Comparison of ENCODE assay signal across 25 cellular contexts in genomic region chr16:67762385-67762784, GRCh38. TPM values are rescaled to one million over a fixed set of nuclear protein-coding genes. Genes with fewer than 3 reads are reported as not detected.
DNase-seq lines count a peak whose midpoint lies in the region; ATAC-seq, FAIRE-seq and TF ChIP-seq lines count a peak whose summit lies in the region.
"Had no signal": no experiment of that assay in that cellular context is flagged by ENCODE, and none has a peak within 500 bp of the region (broad histone marks: within the 10 kb centered on the region; RNA-seq: fewer than 3 reads in every experiment).

No MANE protein-coding gene starts in this region.

- RAD21 ChIA-PET in GM12878 (lab: Charles Lee; ENCODE audit: unreplicated experiment), result no interaction called here

- H2AFZ ChIP-seq in GM12878 (ENCODE audit: control insufficient read depth, low read depth, low read length), result no peak overlapping the region

- H3K27ac ChIP-seq in HEK293 (ENCODE audit: extremely low read depth, low read depth, low read length), result no peak overlapping the region
- H3K27ac ChIP-seq in GM12878 (ENCODE audit: control insufficient read depth, insufficient read depth), result no peak overlapping the region
- H3K27ac ChIP-seq in esophagus squamous epithelium, result peak overlapping the region in 3 of 4 donors; percentile 1 to 54 (median 23)
- H3K27ac ChIP-seq: HL-60, KMS-11, SK-N-MC had no signal

- no TSS peak for BruUV-seq in GM12878 (replicated peaks; lab: Mats Ljungman, UMichigan)

- H3K4me1 Mint-ChIP-seq in activated CD4-positive, alpha-beta T cell treated with anti-CD3 and anti-CD28 coated beads, Interleukin-2, amount 10 ng/mL, durations not matched to agents 24 days and 14 days, result peaks cover 17% of the 10 kb centered on the region

- H3K36me3 ChIP-seq in HEK293 (ENCODE audit: control insufficient read depth in 2 of 2, insufficient read depth in 1 of 2, low read length in 2 of 2), result peaks cover 0 to 17% of the 10 kb centered on the region in 2 experiments; a peak in 2 of 3 replicates
- H3K36me3 ChIP-seq in GM12878 (ENCODE audit: control insufficient read depth in 2 of 2, insufficient read depth in 2 of 2, low read length in 1 of 2), result peaks cover 12% of the 10 kb centered on the region in 2 experiments
- peaks cover 7 to 74% (median 13%) of the 10 kb centered on the region in 3 donors for H3K36me3 ChIP-seq in esophagus squamous epithelium
- H3K36me3 ChIP-seq: BE2C had no signal

- peaks cover 2% of the 10 kb centered on the region for H4K20me1 ChIP-seq in GM12878 (ENCODE audit: control insufficient read depth, insufficient read depth)

- no peaks in the 10 kb centered on the region for H3K9me3 ChIP-seq in HEK293 (ENCODE audit: control insufficient read depth, insufficient read depth, low read depth, low read length)
- no peaks in the 10 kb centered on the region for H3K9me3 ChIP-seq in GM12878 (replicated peaks; ENCODE audit: control insufficient read depth, insufficient read depth, low read length)
- H3K9me3 ChIP-seq in esophagus squamous epithelium, result no peaks in the 10 kb centered on the region
- H3K9me3 ChIP-seq: BE2C had no signal

- SMC1A ChIA-PET in GM12878 (lab: Charles Lee; ENCODE audit: uncharacterized antibody, unreplicated experiment), result interaction anchor here (0.6 kb wide), 1 partner anchor 30 kb away, joined by 4 read pairs; no protein-coding TSS in a partner anchor

- H3K4me3 ChIP-seq in HEK293 (ENCODE audit: low read depth, low read length) (no peak overlapping the region), GM12878 (no peak overlapping the region), esophagus squamous epithelium (no peak overlapping the region)
- H3K4me3 ChIP-seq: SK-N-MC had no signal

- H3K27me3 Mint-ChIP-seq in activated CD4-positive, alpha-beta T cell treated with anti-CD3 and anti-CD28 coated beads, Interleukin-2, amount 10 ng/mL, durations not matched to agents 24 days and 14 days, result no peaks in the 10 kb centered on the region
- H3K27me3 Mint-ChIP-seq: IgD-negative memory B cell had no signal

- TF ChIP-seq RAD21 in GM12878 (IDR thresholded peaks at IDR 0.05; ENCODE audit: insufficient read depth, low read depth, low read length), result no peak

- no peak overlapping the region for H3K4me3 Mint-ChIP-seq in activated CD4-positive, alpha-beta T cell treated with anti-CD3 and anti-CD28 coated beads, Interleukin-2, amount 10 ng/mL, durations not matched to agents 24 days and 14 days
- H3K4me3 Mint-ChIP-seq: CD14-positive monocyte, IgD-negative memory B cell had no signal

- no peak for ATAC-seq in GM12878
- ATAC-seq: HCT116, Panc1 had no signal

- 100% methylated on average over 2 of the region's 2 CpGs for WGBS in GM12878 (ENCODE audit: insufficient coverage, insufficient replicate concordance, low lambda C conversion rate, missing lambda C conversion rate)
- WGBS in esophagus squamous epithelium, 2 donors, result 81 to 100% methylated on average over 2 of the region's 2 CpGs

- intact Hi-C loops in activated CD4-positive, alpha-beta T cell treated with anti-CD3 and anti-CD28 coated beads, Interleukin-2, amount 10 ng/mL, durations not matched to agents 24 days and 14 days (cut with micrococcal nuclease), result no loop called here
- intact Hi-C loops in GM12878 (cut with micrococcal nuclease; ENCODE audit: unreplicated experiment) (no loop called here), esophagus squamous epithelium (cut with DNase I) (no loop called here)

- in situ Hi-C loops in GM12878 (cut with MboI), result no loop called here

- POLR2A ChIA-PET in HEK293 (lab: Yijun Ruan, JAX), result no interaction called here
- POLR2A ChIA-PET in GM12878 (lab: Charles Lee), result interaction anchor here (0.6 kb wide), 1 partner anchor 43 kb away, joined by 3 read pairs; no protein-coding TSS in a partner anchor

- FAIRE-seq in GM12878 (lab: Jason Lieb, UNC), result peak; percentile 47
- FAIRE-seq: D721Med had no signal

- no peak for TF ChIP-seq EP300 in GM12878 (IDR thresholded peaks at IDR 0.05; ENCODE audit: borderline replicate concordance in 1 of 2, control insufficient read depth in 1 of 2, low read depth in 2 of 2, low read length in 2 of 2)

- DNase-seq in activated CD4-positive, alpha-beta T cell treated with anti-CD3 and anti-CD28 coated beads, Interleukin-2, amount 10 ng/mL, durations not matched to agents 24 days and 14 days, result no peak
- DNase-seq in activated CD4-positive, alpha-beta T cell treated with anti-CD3 and anti-CD28 coated beads, Interleukin-2, amount 50 U/mL, for 1 hour, result no peak
- DNase-seq in GM12878 (ENCODE audit: low read depth, low spot score), result no peak
- no peak for DNase-seq in esophagus squamous epithelium (lab: John Stamatoyannopoulos, UW)
- no peak for DNase-seq in pons (ENCODE audit: low spot score)
- DNase-seq in SK-N-DZ (ENCODE audit: low spot score), result no peak
- no peak for DNase-seq in effector CD8-positive, alpha-beta T cell (lab: John Stamatoyannopoulos, UW)
- DNase-seq: 8988T, ACHN, BE2C, MM.1S, NCI-H2029, NCI-H446, NCI-H524 treated with DMSO at 0.1 percent for 48 hours, NCI-H82, SHP77 treated with DMSO at 0.1 percent for 48 hours had no signal

- no peak overlapping the region for H3K4me2 ChIP-seq in GM12878 (ENCODE audit: control insufficient read depth, insufficient read depth)
- H3K4me2 ChIP-seq: KMS-11 had no signal

- H3K27ac Mint-ChIP-seq in activated CD4-positive, alpha-beta T cell treated with anti-CD3 and anti-CD28 coated beads, Interleukin-2, amount 10 ng/mL, durations not matched to agents 24 days and 14 days, result peak overlapping the region; percentile 41
- H3K27ac Mint-ChIP-seq: IgD-negative memory B cell had no signal

- no peak overlapping the region for H3K9ac ChIP-seq in GM12878 (ENCODE audit: control insufficient read depth, insufficient read depth, low read length)
- H3K9ac ChIP-seq: KMS-11 had no signal

- H3K9me3 Mint-ChIP-seq in activated CD4-positive, alpha-beta T cell treated with anti-CD3 and anti-CD28 coated beads, Interleukin-2, amount 10 ng/mL, durations not matched to agents 24 days and 14 days, result no peaks in the 10 kb centered on the region
- H3K9me3 Mint-ChIP-seq: CD14-positive monocyte, IgD-negative memory B cell had no signal

- TF ChIP-seq CTCF in HEK293 (tag by site-specific recombination; IDR thresholded peaks at IDR 0.05) (no peak), GM12878 (IDR thresholded peaks at IDR 0.05 in 2 of 3, conservative IDR thresholded peaks at IDR 0.05 in 1 of 3; ENCODE audit: control insufficient read depth in 2 of 3, extremely low read depth in 1 of 3, insufficient read depth in 1 of 3, low read depth in 3 of 3, low read length in 3 of 3) (no peak), esophagus squamous epithelium (IDR thresholded peaks at IDR 0.05) (no peak)

- TF ChIP-seq POLR2A in GM12878 (IDR thresholded peaks at IDR 0.05; ENCODE audit: low read depth, low read length) (no peak), esophagus squamous epithelium (IDR thresholded peaks at IDR 0.05) (no peak)

- H3K36me3 Mint-ChIP-seq in activated CD4-positive, alpha-beta T cell treated with anti-CD3 and anti-CD28 coated beads, Interleukin-2, amount 10 ng/mL, durations not matched to agents 24 days and 14 days (ENCODE audit: low read depth), result peaks cover 17% of the 10 kb centered on the region

- H3K4me1 ChIP-seq in HEK293 (ENCODE audit: control insufficient read depth, insufficient read depth, low read length) (no peaks in the 10 kb centered on the region), GM12878 (ENCODE audit: control insufficient read depth, insufficient read depth, low read length) (no peaks in the 10 kb centered on the region), esophagus squamous epithelium (peaks cover 0 to 18% (median 5%) of the 10 kb centered on the region in 3 donors)
- H3K4me1 ChIP-seq: BE2C had no signal

- CTCF ChIA-PET in HEK293 (lab: Yijun Ruan, JAX), result interaction anchor here (0.6 to 1.4 kb wide), 2 partner anchors 11 to 54 kb away, joined by 3 read pairs; no protein-coding TSS in a partner anchor
- CTCF ChIA-PET in GM12878 (lab: Yijun Ruan, JAX), result interaction anchor here (0.5 to 1.7 kb wide), 2 partner anchors 241 to 285 kb away, joined by 3 read pairs; no protein-coding TSS in a partner anchor

- H3K27me3 ChIP-seq in GM12878 (replicated peaks in 1 of 2; ENCODE audit: control insufficient read depth in 2 of 2, insufficient read depth in 2 of 2, low read length in 1 of 2), result no peaks in the 10 kb centered on the region
- no peaks in the 10 kb centered on the region for H3K27me3 ChIP-seq in esophagus squamous epithelium
- H3K27me3 ChIP-seq: BE2C had no signal

- 0 out of 2 replicates have a peak, but pooled peaks cover 1% of the 10 kb centered on the region for H3K79me2 ChIP-seq in GM12878 (ENCODE audit: control insufficient read depth, insufficient read depth, low read length)

RNA-seq across cellular contexts. Expression of gene GFOD2, which starts 43.3 kb away (rescaled TPM):
- 16.2 and 18.3 TPM in 2 replicates for total RNA-seq in activated CD4-positive, alpha-beta T cell treated with anti-CD3 and anti-CD28 coated beads, Interleukin-2, amount 10 ng/mL, durations not matched to agents 24 days and 14 days
- 17.8 and 19.1 TPM in 2 replicates for total RNA-seq in GM12878 (2013; cell fraction: nucleolus; rRNA removed)
- 11.8 and 13.7 TPM in 2 replicates for total RNA-seq in GM12878 (2014; rRNA removed)
- total RNA-seq in GM12878 (2014; rRNA removed; fragmentation: Illumina TruSeq; extraction: Trizol), result 10.3 and 10.7 TPM in 2 replicates
- 15.5 and 16.1 TPM in 2 replicates for total RNA-seq in GM12878 (2021)
- 2.9 TPM for polyA plus RNA-seq in GM12878 (2011; ENCODE audit: low read depth)
- polyA plus RNA-seq in GM12878 (2011; rRNA removed), result 9.1 and 12.4 TPM in 2 replicates
- polyA plus RNA-seq in GM12878 (2011; cell fraction: cytosol; rRNA removed), result 14.7 and 16.8 TPM in 2 replicates
- polyA plus RNA-seq in GM12878 (2011; cell fraction: nucleus; rRNA removed), result 10.3 and 10.8 TPM in 2 replicates
- polyA plus RNA-seq in GM12878 (2012), result 6.1 and 6.7 TPM in 2 replicates
- polyA plus RNA-seq in GM12878 (2014; fragmentation: Illumina TruSeq; extraction: Trizol), result 5.3 and 8.8 TPM in 2 replicates
- polyA plus RNA-seq in GM12878 (2014; fragmentation: Nextera tagmentation; extraction: Ambion mirVana), result 1 to 10 TPM; 2.0 to 2.2 TPM
- 15.9 and 16.2 TPM in 2 replicates for polyA plus RNA-seq in GM12878 (2014; rRNA removed)
- 10 to 100 TPM; 11.7 to 12.5 TPM for polyA plus RNA-seq in GM12878 (2016; fragmentation: Nextera tagmentation; extraction: Ambion mirVana)
- polyA minus RNA-seq in GM12878 (2011; rRNA and poly(A)+ RNA removed), result 15.8 and 17.8 TPM in 2 replicates
- polyA minus RNA-seq in GM12878 (2011; cell fraction: cytosol; rRNA and poly(A)+ RNA removed), result 5.2 and 5.4 TPM in 2 replicates
- 3.3 and 8.7 TPM in 2 replicates for polyA minus RNA-seq in GM12878 (2011; cell fraction: nucleus; rRNA and poly(A)+ RNA removed)
- total RNA-seq in esophagus squamous epithelium, result 10 to 100 TPM; 26.1 to 63.3 (median 37.3) TPM
- polyA plus RNA-seq in SK-N-DZ (2014; cell fraction: cytosol; rRNA removed), result 45.0 and 49.9 TPM in 2 replicates
- 22.2 and 26.0 TPM in 2 replicates for polyA plus RNA-seq in SK-N-DZ (2014; cell fraction: nucleus; rRNA removed)

RNA-seq across cellular contexts. Expression of gene RANBP10, which starts 44.0 kb away (rescaled TPM):
- total RNA-seq in activated CD4-positive, alpha-beta T cell treated with anti-CD3 and anti-CD28 coated beads, Interleukin-2, amount 10 ng/mL, durations not matched to agents 24 days and 14 days, result 18.2 and 18.6 TPM in 2 replicates
- total RNA-seq in GM12878 (2013; cell fraction: nucleolus; rRNA removed), result 31.0 and 31.9 TPM in 2 replicates
- total RNA-seq in GM12878 (2014; rRNA removed) (4.8 and 6.8 TPM in 2 replicates), GM12878 (2014; rRNA removed; fragmentation: Illumina TruSeq; extraction: Trizol) (5.4 and 5.5 TPM in 2 replicates), GM12878 (2021) (20.4 and 20.6 TPM in 2 replicates), esophagus squamous epithelium (10 to 100 TPM in 2 of 4 donors, 1 to 10 TPM in 2; 6.4 to 12.9 (median 10.8) TPM)
- 6.5 TPM for polyA plus RNA-seq in GM12878 (2011; ENCODE audit: low read depth)
- polyA plus RNA-seq in GM12878 (2011; rRNA removed) (7.4 and 14.5 TPM in 2 replicates), GM12878 (2014; fragmentation: Illumina TruSeq; extraction: Trizol) (11.8 and 15.6 TPM in 2 replicates), GM12878 (2014; fragmentation: Nextera tagmentation; extraction: Ambion mirVana) (1 to 10 TPM; 1.2 to 2.0 TPM), GM12878 (2014; rRNA removed) (16.5 and 18.5 TPM in 2 replicates), GM12878 (2016; fragmentation: Nextera tagmentation; extraction: Ambion mirVana) (10 to 100 TPM in 1 of 2 experiments, 1 to 10 TPM in 1; 9.9 to 11.7 TPM)
- 12.2 and 14.3 TPM in 2 replicates for polyA plus RNA-seq in GM12878 (2011; cell fraction: cytosol; rRNA removed)
- 52.4 and 56.6 TPM in 2 replicates for polyA plus RNA-seq in GM12878 (2011; cell fraction: nucleus; rRNA removed)
- polyA plus RNA-seq in GM12878 (2012), result 10.0 and 10.2 TPM in 2 replicates
- polyA minus RNA-seq in GM12878 (2011; rRNA and poly(A)+ RNA removed), result 22.5 and 25.5 TPM in 2 replicates
- polyA minus RNA-seq in GM12878 (2011; cell fraction: cytosol; rRNA and poly(A)+ RNA removed), result 4.0 and 5.7 TPM in 2 replicates
- 16.9 and 19.7 TPM in 2 replicates for polyA minus RNA-seq in GM12878 (2011; cell fraction: nucleus; rRNA and poly(A)+ RNA removed)
- 6.6 and 7.0 TPM in 2 replicates for polyA plus RNA-seq in SK-N-DZ (2014; cell fraction: cytosol; rRNA removed)
- 13.8 and 17.4 TPM in 2 replicates for polyA plus RNA-seq in SK-N-DZ (2014; cell fraction: nucleus; rRNA removed)

RNA-seq across cellular contexts. Expression of gene TSNAXIP1, which starts 44.3 kb away (rescaled TPM):
- total RNA-seq in activated CD4-positive, alpha-beta T cell treated with anti-CD3 and anti-CD28 coated beads, Interleukin-2, amount 10 ng/mL, durations not matched to agents 24 days and 14 days, result 0.65 and 0.80 TPM in 2 replicates
- total RNA-seq in GM12878 (2013; cell fraction: nucleolus; rRNA removed), result not detected in 2 replicates
- total RNA-seq in GM12878 (2014; rRNA removed), result 0.22 and 0.23 TPM in 2 replicates
- total RNA-seq in GM12878 (2014; rRNA removed; fragmentation: Illumina TruSeq; extraction: Trizol), result 0.23 and 0.45 TPM in 2 replicates
- total RNA-seq in GM12878 (2021), result 0.13 and 0.62 TPM in 2 replicates
- polyA plus RNA-seq in GM12878 (2011; ENCODE audit: low read depth), result 0.10 TPM
- polyA plus RNA-seq in GM12878 (2011; rRNA removed), result 0.19 and 0.20 TPM in 2 replicates
- 0.13 and 0.25 TPM in 2 replicates for polyA plus RNA-seq in GM12878 (2011; cell fraction: cytosol; rRNA removed)
- polyA plus RNA-seq in GM12878 (2011; cell fraction: nucleus; rRNA removed), result 1.9 and 2.2 TPM in 2 replicates
- polyA plus RNA-seq in GM12878 (2012), result 0.14 and 0.30 TPM in 2 replicates
- 0.16 TPM in 1 of 2 replicates, not detected in the other for polyA plus RNA-seq in GM12878 (2014; fragmentation: Illumina TruSeq; extraction: Trizol)
- under 1 TPM in 1 of 2 experiments, not detected in 1; 0.09 TPM for polyA plus RNA-seq in GM12878 (2014; fragmentation: Nextera tagmentation; extraction: Ambion mirVana)
- polyA plus RNA-seq in GM12878 (2014; rRNA removed), result 0.37 and 1.2 TPM in 2 replicates
- polyA plus RNA-seq in GM12878 (2016; fragmentation: Nextera tagmentation; extraction: Ambion mirVana), result under 1 TPM; 0.48 to 0.63 TPM
- polyA minus RNA-seq in GM12878 (2011; rRNA and poly(A)+ RNA removed), result 0.15 and 0.51 TPM in 2 replicates
- not detected in 2 replicates for polyA minus RNA-seq in GM12878 (2011; cell fraction: cytosol; rRNA and poly(A)+ RNA removed)
- polyA minus RNA-seq in GM12878 (2011; cell fraction: nucleus; rRNA and poly(A)+ RNA removed), result 0.36 and 1.1 TPM in 2 replicates
- under 1 TPM; 0.15 to 0.97 (median 0.72) TPM for total RNA-seq in esophagus squamous epithelium
- 0.27 and 0.70 TPM in 2 replicates for polyA plus RNA-seq in SK-N-DZ (2014; cell fraction: cytosol; rRNA removed)
- 13.3 and 17.3 TPM in 2 replicates for polyA plus RNA-seq in SK-N-DZ (2014; cell fraction: nucleus; rRNA removed)
- polyA plus RNA-seq: CD14-positive monocyte, IgD-negative memory B cell had no signal

Comparison
In these comparisons a context has a peak if more than half of its experiments do, and no peak if none do; other contexts are left out.
1. H3K27ac ChIP-seq: peak in esophagus squamous epithelium (3 of 4); none in HEK293 (single experiment) and GM12878 (single experiment).